In the genomic region with DNA sequence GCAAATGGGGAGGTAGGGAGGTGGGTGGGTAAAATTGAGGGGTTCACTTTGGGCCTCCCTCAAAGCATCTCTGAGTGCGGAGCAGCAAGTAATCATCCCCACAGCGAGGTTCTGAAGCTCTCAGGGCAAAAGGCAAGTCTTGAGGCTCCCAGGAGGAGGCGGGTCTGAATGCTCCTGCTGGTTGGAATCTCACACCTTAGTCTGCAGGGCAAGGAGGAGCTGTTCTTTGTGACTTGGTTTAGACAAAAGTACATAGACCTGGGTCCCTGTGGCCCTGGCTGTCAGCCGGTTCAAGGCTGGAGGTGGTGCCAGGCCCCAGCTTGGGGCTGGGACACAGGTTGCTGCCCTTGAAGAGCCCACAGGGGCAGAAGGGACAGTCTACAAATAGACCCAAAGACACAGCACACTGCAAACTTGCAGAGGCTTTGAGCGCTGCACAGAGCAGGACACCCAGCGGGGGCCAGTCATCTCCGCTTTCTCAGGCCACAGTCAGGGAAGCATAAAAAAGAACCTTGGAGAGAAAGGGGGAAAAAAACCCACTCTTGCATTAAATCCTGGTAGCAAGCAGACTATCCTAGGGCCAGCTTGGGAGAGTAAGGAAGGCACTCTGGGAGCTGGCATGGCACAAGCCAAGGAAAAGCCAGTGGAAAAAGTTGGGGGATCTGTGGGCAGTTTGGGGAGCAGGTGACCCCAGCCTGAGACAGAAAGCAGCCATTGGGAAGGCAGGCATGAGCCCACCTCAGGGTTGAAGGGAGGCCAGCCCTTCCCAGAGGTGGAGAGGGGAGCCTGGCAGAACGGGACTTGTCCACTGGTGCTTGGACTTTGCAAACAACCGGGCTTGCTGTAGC, we compare ENCODE assay signal across 25 cellular contexts. TPM values are rescaled to one million over a fixed set of nuclear protein-coding genes. Genes with fewer than 3 reads are reported as not detected.
DNase-seq lines count a peak whose midpoint lies in the region; ATAC-seq and TF ChIP-seq lines count a peak whose summit lies in the region.
"Had no signal": no experiment of that assay in that cellular context is flagged by ENCODE, and none has a peak within 500 bp of the region (broad histone marks: within the 10 kb centered on the region; RNA-seq: fewer than 3 reads in every experiment).

No MANE protein-coding gene starts in this region.

- intact Hi-C loops in heart right ventricle (cut with DNase I): loop anchor here in 4 of 10 donors (2.0 to 10.0 kb wide), 5 partner anchors 15 to 113 kb away; partner anchors contain the start of gene TMEM273 (in 3 of the 4)

- TF ChIP-seq CTCF in WTC11 (IDR thresholded peaks at IDR 0.05) (no peak), heart right ventricle (IDR thresholded peaks at IDR 0.05) (no peak), nephron progenitor cell (IDR thresholded peaks at IDR 0.05) (no peak), thoracic aorta (IDR thresholded peaks at IDR 0.05) (no peak), foreskin keratinocyte (conservative IDR thresholded peaks at IDR 0.05) (no peak)

- H3K9me3 ChIP-seq in heart right ventricle: no peaks in the 10 kb centered on the region
- no peaks in the 10 kb centered on the region for H3K9me3 ChIP-seq in thoracic aorta
- H3K9me3 ChIP-seq: HAP-1, prostate gland, SJSA1 had no signal

- H3K27me3 ChIP-seq in heart right ventricle: no peaks in the 10 kb centered on the region
- no peaks in the 10 kb centered on the region for H3K27me3 ChIP-seq in thoracic aorta (replicated peaks; ENCODE audit: insufficient read depth)
- H3K27me3 ChIP-seq in foreskin keratinocyte: no peaks in the 10 kb centered on the region
- H3K27me3 ChIP-seq: SJSA1 had no signal

- H3K27me3 Mint-ChIP-seq in WTC11 (ENCODE audit: low read depth) (no peaks in the 10 kb centered on the region; the same call in 1 of the 2 replicates), nephron progenitor cell (ENCODE audit: low read depth, poor library complexity) (no peaks in the 10 kb centered on the region)
- H3K27me3 Mint-ChIP-seq: activated naive CD8-positive, alpha-beta T cell treated with anti-CD3 and anti-CD28 coated beads, Interleukin-2, amount 50 U/mL, for 24 hours had no signal

- H3K4me3 Mint-ChIP-seq in WTC11 (no peak overlapping the region), nephron progenitor cell (peak overlapping the region; percentile 69)
- H3K4me3 Mint-ChIP-seq: activated naive CD8-positive, alpha-beta T cell treated with anti-CD3 and anti-CD28 coated beads, Interleukin-2, amount 50 U/mL, for 24 hours; dendritic cell treated with granulocyte-macrophage colony-stimulating factor and Interleukin-4, amounts not matched to agents 40 ng/mL and 50 ng/mL, for 4 days; natural killer cell treated with Interleukin-12 subunit alpha and Interleukin-12 subunit beta and Interleukin-15 and Interleukin-18, amount 100 ng/mL, for 72 hours; T-helper 1 cell treated with Interleukin-12 subunit alpha and Interleukin-12 subunit beta and Interleukin-4 antibody, amounts not matched to agents 30 μg/mL and 1 μg/mL, for 36 hours had no signal

- peaks cover 27% of the 10 kb centered on the region for H3K4me1 Mint-ChIP-seq in WTC11
- peaks cover 74% of the 10 kb centered on the region for H3K4me1 Mint-ChIP-seq in nephron progenitor cell

- H3K9me3 Mint-ChIP-seq in WTC11 (peaks cover 1% of the 10 kb centered on the region), nephron progenitor cell (no peaks in the 10 kb centered on the region)
- H3K9me3 Mint-ChIP-seq: activated naive CD8-positive, alpha-beta T cell treated with anti-CD3 and anti-CD28 coated beads, Interleukin-2, amount 50 U/mL, for 24 hours; dendritic cell treated with granulocyte-macrophage colony-stimulating factor and Interleukin-4, amounts not matched to agents 40 ng/mL and 50 ng/mL, for 4 days; natural killer cell treated with Interleukin-12 subunit alpha and Interleukin-12 subunit beta and Interleukin-15 and Interleukin-18, amount 100 ng/mL, for 72 hours; T-helper 1 cell treated with Interleukin-12 subunit alpha and Interleukin-12 subunit beta and Interleukin-4 antibody, amounts not matched to agents 30 μg/mL and 1 μg/mL, for 36 hours had no signal

- no peaks in the 10 kb centered on the region for H3K36me3 Mint-ChIP-seq in WTC11
- H3K36me3 Mint-ChIP-seq in nephron progenitor cell (ENCODE audit: low read depth): no peaks in the 10 kb centered on the region
- H3K36me3 Mint-ChIP-seq: natural killer cell treated with Interleukin-12 subunit alpha and Interleukin-12 subunit beta and Interleukin-15 and Interleukin-18, amount 100 ng/mL, for 72 hours had no signal

- H3K27ac ChIP-seq in heart right ventricle (peak overlapping the region; percentile 81 to 98 (median 94)), thoracic aorta (peak overlapping the region; percentile 68 to 69), foreskin keratinocyte (no peak overlapping the region)
- H3K27ac ChIP-seq: PC-9, prostate gland, SJSA1, VCaP had no signal

- peak; percentile 43; the same call in 1 of the 2 replicates for ATAC-seq in WTC11
- peak; percentile 23 to 73 (median 57) for ATAC-seq in heart right ventricle
- ATAC-seq in thoracic aorta (ENCODE audit: insufficient number of reproducible peaks, low FRiP score, low read depth): no peak
- ATAC-seq in foreskin keratinocyte: no peak
- ATAC-seq: activated naive CD8-positive, alpha-beta T cell treated with anti-CD3 and anti-CD28 coated beads, Interleukin-2, amount 50 U/mL, for 24 hours; natural killer cell treated with Interleukin-12 subunit alpha and Interleukin-12 subunit beta and Interleukin-15 and Interleukin-18, amount 100 ng/mL, for 72 hours had no signal

- POLR2A ChIA-PET in WTC11 (lab: Charles Lee): no interaction called here

- H3K36me3 ChIP-seq in heart right ventricle (no peaks in the 10 kb centered on the region), thoracic aorta (no peaks in the 10 kb centered on the region)
- H3K36me3 ChIP-seq: HAP-1, prostate gland, SJSA1 had no signal

- DNase-seq in WTC11 (ENCODE audit: low spot score): no peak
- peak in 1 of 2 donors; percentile 50 for DNase-seq in heart right ventricle
- no peak for DNase-seq in nephron progenitor cell
- no peak for DNase-seq in thoracic aorta (ENCODE audit: low spot score)
- DNase-seq in AG08396 (ENCODE audit: low spot score): no peak
- DNase-seq in foreskin keratinocyte: no peak
- no peak for DNase-seq in hypothalamus (lab: John Stamatoyannopoulos, UW)
- DNase-seq: activated CD8-positive, alpha-beta memory T cell treated with anti-CD3 and anti-CD28 coated beads, Interleukin-2, amount 50 U/mL, for 4 hours; activated effector memory CD4-positive, alpha-beta T cell treated with Interleukin-2 at 50 U/mL for 16 hours; activated naive CD8-positive, alpha-beta T cell treated with anti-CD3 and anti-CD28 coated beads, Interleukin-2, amount 50 U/mL, for 24 hours; DND-41; KBM-7; NCI-H1694; PC-9 had no signal

- H3K27ac Mint-ChIP-seq in WTC11 (no peak overlapping the region), nephron progenitor cell (peak overlapping the region; percentile 31)
- H3K27ac Mint-ChIP-seq: activated naive CD8-positive, alpha-beta T cell treated with anti-CD3 and anti-CD28 coated beads, Interleukin-2, amount 50 U/mL, for 24 hours; dendritic cell treated with granulocyte-macrophage colony-stimulating factor and Interleukin-4, amounts not matched to agents 40 ng/mL and 50 ng/mL, for 4 days; natural killer cell treated with Interleukin-12 subunit alpha and Interleukin-12 subunit beta and Interleukin-15 and Interleukin-18, amount 100 ng/mL, for 72 hours; T-helper 1 cell treated with Interleukin-12 subunit alpha and Interleukin-12 subunit beta and Interleukin-4 antibody, amounts not matched to agents 30 μg/mL and 1 μg/mL, for 36 hours had no signal

- H3K4me3 ChIP-seq in heart right ventricle (peak overlapping the region in 9 of 10 donors; percentile 35 to 64 (median 48)), thoracic aorta (peak overlapping the region; percentile 56)
- H3K4me3 ChIP-seq: HAP-1, PC-9, prostate gland, SJSA1 had no signal

- 54 to 69% methylated on average over 9 of the region's 9 CpGs for WGBS in heart right ventricle, 2 donors

- CTCF ChIA-PET in WTC11 (lab: Charles Lee): interaction anchor here (0.7 to 3.2 kb wide), 8 partner anchors 24 to 221 kb away, joined by 3 to 14 read pairs (median 4); no protein-coding TSS in a partner anchor

- H3K4me1 ChIP-seq in heart right ventricle: peaks cover 0 to 86% (median 41%) of the 10 kb centered on the region in 9 donors
- peaks cover 6 to 38% of the 10 kb centered on the region in 2 donors for H3K4me1 ChIP-seq in thoracic aorta (ENCODE audit: control insufficient read depth in 1 of 2, low read depth in 2 of 2)
- H3K4me1 ChIP-seq in foreskin keratinocyte: no peaks in the 10 kb centered on the region
- H3K4me1 ChIP-seq: HAP-1, prostate gland, SJSA1 had no signal

TF ChIP-seq in WTC11, 78 proteins besides CTCF, POLR2A, EP300 and RAD21 (continues in another document):
- TF ChIP-seq, protein P1, sequence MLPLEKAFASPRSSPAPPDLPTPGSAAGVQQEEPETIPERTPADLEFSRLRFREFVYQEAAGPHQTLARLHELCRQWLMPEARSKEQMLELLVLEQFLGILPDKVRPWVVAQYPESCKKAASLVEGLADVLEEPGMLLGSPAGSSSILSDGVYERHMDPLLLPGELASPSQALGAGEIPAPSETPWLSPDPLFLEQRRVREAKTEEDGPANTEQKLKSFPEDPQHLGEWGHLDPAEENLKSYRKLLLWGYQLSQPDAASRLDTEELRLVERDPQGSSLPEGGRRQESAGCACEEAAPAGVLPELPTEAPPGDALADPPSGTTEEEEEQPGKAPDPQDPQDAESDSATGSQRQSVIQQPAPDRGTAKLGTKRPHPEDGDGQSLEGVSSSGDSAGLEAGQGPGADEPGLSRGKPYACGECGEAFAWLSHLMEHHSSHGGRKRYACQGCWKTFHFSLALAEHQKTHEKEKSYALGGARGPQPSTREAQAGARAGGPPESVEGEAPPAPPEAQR (CRISPR knock-in tag; IDR thresholded peaks at IDR 0.05): no peak
- no peak for TF ChIP-seq MXD4 (CRISPR knock-in tag; IDR thresholded peaks at IDR 0.05; ENCODE audit: borderline replicate concordance)
- TF ChIP-seq EMX1 (CRISPR knock-in tag; IDR thresholded peaks at IDR 0.05): no peak

RNA-seq across cellular contexts. Expression of gene C10orf71, which starts 0.9 kb away (rescaled TPM):
- not detected in 3 replicates for total RNA-seq in WTC11 (2021)
- total RNA-seq in heart right ventricle: 100 to 1,000 TPM in 9 of 10 donors, 10 to 100 TPM in 1; 56.0 to 225 (median 180) TPM
- 10 to 100 TPM in 1 of 2 donors, 1 to 10 TPM in 1; 3.6 to 23.0 TPM for polyA plus RNA-seq in heart right ventricle
- under 1 TPM in 1 of 2 donors, not detected in 1; 0.14 TPM for total RNA-seq in thoracic aorta
- total RNA-seq in foreskin keratinocyte: not detected in 2 replicates
- polyA plus RNA-seq in foreskin keratinocyte: not detected in 2 replicates
- total RNA-seq: endothelial cell of umbilical vein; kidney epithelial cell; mesenteric fat pad; natural killer cell treated with Interleukin-12 subunit alpha and Interleukin-12 subunit beta and Interleukin-15 and Interleukin-18, amount 100 ng/mL, for 72 hours; PC-9; SJSA1; temporal lobe had no signal
- polyA plus RNA-seq: endothelial cell of umbilical vein had no signal

Comparison
In these comparisons a context has a peak if more than half of its experiments do, and no peak if none do; other contexts are left out.
1. ATAC-seq: peak in WTC11 (single experiment) and heart right ventricle (8 of 8); none in thoracic aorta (single experiment) and foreskin keratinocyte (single experiment).
2. RNA of gene C10orf71, which starts 0.9 kb away (total RNA-seq): 56.0 to 225 TPM in heart right ventricle; 0.14 TPM in thoracic aorta, not detected in WTC11 and not detected in foreskin keratinocyte; every median in the first group is over 10 times any median in the second.